9 cellular contexts compared by ENCODE assay signal in genomic region chr3:182981038-182981380, GRCh38. TPM values are rescaled to one million over a fixed set of nuclear protein-coding genes. Genes with fewer than 3 reads are reported as not detected.
DNase-seq lines count a peak whose midpoint lies in the region; ATAC-seq, FAIRE-seq and TF ChIP-seq lines count a peak whose summit lies in the region.
"Had no signal": no experiment of that assay in that cellular context is flagged by ENCODE, and none has a peak within 500 bp of the region (broad histone marks: within the 10 kb centered on the region; RNA-seq: fewer than 3 reads in every experiment).

No MANE protein-coding gene starts in this region.

- peak overlapping the region; percentile 98 for H4K8ac ChIP-seq in mesenchymal stem cell (ENCODE audit: low read length)

- no peak overlapping the region for H2BK15ac ChIP-seq in mesenchymal stem cell (ENCODE audit: low read depth, poor library complexity, severe bottlenecking)

- H2AK5ac ChIP-seq in mesenchymal stem cell (ENCODE audit: low read length, severe bottlenecking) = peak overlapping the region; percentile 16

- H3K36me3 Mint-ChIP-seq in MCF 10A (ENCODE audit: insufficient read depth, unreplicated experiment) = no peaks in the 10 kb centered on the region

- ATAC-seq in HG03045 (IDR thresholded peaks at IDR 0.05; ENCODE audit: unreplicated experiment) (no peak), GM18870 (IDR thresholded peaks at IDR 0.05; ENCODE audit: unreplicated experiment) (no peak)

- H4K91ac ChIP-seq in mesenchymal stem cell (ENCODE audit: low read length) = no peak overlapping the region

- no peaks in the 10 kb centered on the region for H3K9me3 ChIP-seq in mesenchymal stem cell (ENCODE audit: control insufficient read depth, low read length)

- no peak for FAIRE-seq in urothelium cell line (lab: Jason Lieb, UNC)
- FAIRE-seq: G401.6 had no signal

- intact Hi-C loops in MCF 10A (cut with micrococcal nuclease) = no loop called here

- peak overlapping the region; percentile 86 for H2AFZ ChIP-seq in mesenchymal stem cell (ENCODE audit: low read depth, low read length)

- no peak overlapping the region for H3K23ac ChIP-seq in mesenchymal stem cell (ENCODE audit: low read length in 2 of 2)

- no peak overlapping the region for H2BK12ac ChIP-seq in mesenchymal stem cell (ENCODE audit: low read length in 2 of 2)

- peak overlapping the region in 1 of 2 experiments; percentile 55 for H3K18ac ChIP-seq in mesenchymal stem cell (ENCODE audit: low read depth in 1 of 2, low read length in 2 of 2)

- peak overlapping the region; percentile 59 for H2BK120ac ChIP-seq in mesenchymal stem cell (ENCODE audit: low read depth, low read length)

- H3K4me1 Mint-ChIP-seq in MCF 10A (ENCODE audit: insufficient read depth, unreplicated experiment) = no peaks in the 10 kb centered on the region

- H3K4me2 ChIP-seq in mesenchymal stem cell (ENCODE audit: low read length, poor library complexity, severe bottlenecking) = peak overlapping the region; percentile 77

- CTCF ChIA-PET in MCF 10A (lab: Yijun Ruan, JAX) = interaction anchor here (0.7 kb wide), 2 partner anchors 10 to 278 kb away, joined by 3 read pairs; no protein-coding TSS in a partner anchor

- POLR2A ChIA-PET in MCF 10A (lab: Yijun Ruan, JAX) = interaction anchor here (1.1 to 2.1 kb wide), 4 partner anchors 13 to 56 kb away, joined by 4 to 6 read pairs (median 5); no protein-coding TSS in a partner anchor

- peak overlapping the region; percentile 92 for H3K9ac ChIP-seq in mesenchymal stem cell (ENCODE audit: low read length)

- no peaks in the 10 kb centered on the region for H3K9me3 Mint-ChIP-seq in MCF 10A (ENCODE audit: unreplicated experiment)

- peak overlapping the region; percentile 87 to 93 for H3K4me3 ChIP-seq in mesenchymal stem cell (ENCODE audit: insufficient read depth in 1 of 2, low read depth in 1 of 2, low read length in 2 of 2)

- BruUV-seq in MCF 10A (replicated peaks; lab: Mats Ljungman, UMichigan) = TSS peak; percentile 36

- DNase-seq in activated gamma-delta T cell treated with Interleukin-2 at 50 U/mL for 16 hours (peak; percentile 14), activated gamma-delta T cell (lab: John Stamatoyannopoulos, UW) (no peak), MCF 10A (ENCODE audit: unreplicated experiment) (no peak), mesenchymal stem cell (no peak), urothelium cell line (ENCODE audit: low spot score) (peak; percentile 8), GM19238 (ENCODE audit: insufficient read length, low spot score) (no peak)

- H3K4me1 ChIP-seq in mesenchymal stem cell (ENCODE audit: control insufficient read depth, insufficient read depth, low read depth, low read length) = peaks cover 10% of the 10 kb centered on the region

- H2BK5ac ChIP-seq in mesenchymal stem cell (ENCODE audit: low read depth, low read length, poor library complexity, severe bottlenecking) = no peak overlapping the region

- no peaks in the 10 kb centered on the region for H3K27me3 Mint-ChIP-seq in MCF 10A (ENCODE audit: insufficient read depth, unreplicated experiment)

- no peak overlapping the region for H3K14ac ChIP-seq in mesenchymal stem cell (ENCODE audit: low read length in 2 of 2)

- peak overlapping the region; percentile 24 for H3K27ac Mint-ChIP-seq in MCF 10A (ENCODE audit: low read depth, unreplicated experiment)

- no peak overlapping the region for H3K27ac ChIP-seq in mesenchymal stem cell (ENCODE audit: low read length, poor library complexity, severe bottlenecking)

- 74% methylated on average over 10 of the region's 10 CpGs for WGBS in mesenchymal stem cell

- H3K4me3 Mint-ChIP-seq in MCF 10A (ENCODE audit: unreplicated experiment) = peak overlapping the region; percentile 81

- no peak for TF ChIP-seq CTCF in MCF 10A (IDR thresholded peaks at IDR 0.05; ENCODE audit: unreplicated experiment)

- peaks cover 1% of the 10 kb centered on the region for H3K79me1 ChIP-seq in mesenchymal stem cell (replicated peaks; ENCODE audit: low read length, poor library complexity, severe bottlenecking)

- no peaks in the 10 kb centered on the region for H3K36me3 ChIP-seq in mesenchymal stem cell (ENCODE audit: control insufficient read depth in 1 of 2, insufficient read depth in 2 of 2, low read depth in 1 of 2, low read length in 2 of 2)

- no peaks in the 10 kb centered on the region for H3K27me3 ChIP-seq in mesenchymal stem cell (ENCODE audit: control insufficient read depth in 1 of 2, insufficient read depth in 1 of 2, low read length in 2 of 2)

- H3K4ac ChIP-seq in mesenchymal stem cell (ENCODE audit: low read depth in 1 of 2, low read length in 2 of 2) = peak overlapping the region in 1 of 2 experiments; percentile 89

RNA-seq across cellular contexts. Expression of gene DCUN1D1, which starts 0.7 kb away (rescaled TPM):
- total RNA-seq in MCF 10A (2022) = 39.1 and 50.1 TPM in 2 replicates
- polyA plus RNA-seq in mesenchymal stem cell (2013, experiment 1 of 2) = 38.5 TPM
- 42.5 TPM for polyA plus RNA-seq in mesenchymal stem cell (2013, experiment 2 of 2)

Comparison
In these comparisons a context has a peak if more than half of its experiments do, and no peak if none do; other contexts are left out.
1. DNase-seq: peak in activated gamma-delta T cell treated with Interleukin-2 at 50 U/mL for 16 hours (single experiment) and urothelium cell line (single experiment); none in activated gamma-delta T cell (single experiment), MCF 10A (single experiment), mesenchymal stem cell (single experiment) and GM19238 (single experiment).